In the genomic region with DNA sequence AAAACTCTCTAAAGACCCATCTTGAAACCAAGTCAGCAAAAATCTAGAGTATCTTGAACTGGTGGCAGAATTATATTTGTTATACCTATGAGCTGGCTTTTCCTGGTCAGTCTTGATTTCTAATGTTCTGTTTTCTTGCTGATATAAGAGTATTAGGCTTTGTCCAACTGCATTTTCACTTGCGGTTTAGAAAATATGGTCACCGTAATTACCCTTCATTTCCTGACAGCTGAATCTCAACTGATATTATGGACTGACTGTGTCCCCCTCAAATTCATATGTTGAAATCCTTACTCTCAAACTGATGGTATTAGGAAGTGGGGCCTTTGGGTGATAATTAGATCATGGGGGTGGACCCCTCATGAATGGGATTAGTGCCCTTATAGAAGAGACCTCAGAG, we compare ENCODE assay signal across 8 cellular contexts.
A peak's percentile ranks its signal among the peaks of the same experiment; 100 is the strongest.
DNase-seq lines count a peak whose midpoint lies in the region; ATAC-seq and TF ChIP-seq lines count a peak whose summit lies in the region.

No MANE protein-coding gene starts in this region.

- H3K27me3 ChIP-seq in SJCRH30 (no peaks in the 10 kb centered on the region), hepatocyte (no peaks in the 10 kb centered on the region), suprapubic skin (no peaks in the 10 kb centered on the region)

- TF ChIP-seq CTCF in hepatocyte (IDR thresholded peaks at IDR 0.05; ENCODE audit: poor library complexity): no peak
- no peak for TF ChIP-seq CTCF in suprapubic skin (IDR thresholded peaks at IDR 0.05)

- no peaks in the 10 kb centered on the region for H3K36me3 ChIP-seq in SJCRH30
- no peaks in the 10 kb centered on the region for H3K36me3 ChIP-seq in hepatocyte (replicated peaks; ENCODE audit: insufficient read depth, low read depth)
- H3K36me3 ChIP-seq in suprapubic skin: no peaks in the 10 kb centered on the region

- peaks cover 9% of the 10 kb centered on the region for H3K4me1 Mint-ChIP-seq in activated naive CD8-positive, alpha-beta T cell (ENCODE audit: low read depth)
- H3K4me1 Mint-ChIP-seq in activated naive CD8-positive, alpha-beta T cell treated with anti-CD3 and anti-CD28 coated beads for 36 hours: peaks cover 5% of the 10 kb centered on the region

- TF ChIP-seq POLR2A in suprapubic skin (IDR thresholded peaks at IDR 0.05): no peak

- H3K4me1 ChIP-seq in SJCRH30 (peaks cover 10% of the 10 kb centered on the region; the same call in 1 of the 2 replicates), hepatocyte (ENCODE audit: insufficient read depth) (peaks cover 4% of the 10 kb centered on the region), suprapubic skin (peaks cover 6% of the 10 kb centered on the region)

- no peaks in the 10 kb centered on the region for H3K9me2 ChIP-seq in hepatocyte (replicated peaks; ENCODE audit: insufficient read depth)

- no peaks in the 10 kb centered on the region for H3K79me2 ChIP-seq in hepatocyte

- WGBS in hepatocyte (ENCODE audit: low lambda C conversion rate, missing lambda C conversion rate): 98% methylated on average over 2 of the region's 2 CpGs
- 95% methylated on average over 2 of the region's 2 CpGs for WGBS in suprapubic skin

- no peak for ATAC-seq in GM18519 (IDR thresholded peaks at IDR 0.05; ENCODE audit: low FRiP score, unreplicated experiment)

- H3K9me3 ChIP-seq in SJCRH30 (replicated peaks) (peaks cover 20% of the 10 kb centered on the region), hepatocyte (ENCODE audit: low read depth) (no peaks in the 10 kb centered on the region), suprapubic skin (no peaks in the 10 kb centered on the region)

- H3K27me3 Mint-ChIP-seq in activated naive CD8-positive, alpha-beta T cell: no peaks in the 10 kb centered on the region
- no peaks in the 10 kb centered on the region for H3K27me3 Mint-ChIP-seq in activated naive CD8-positive, alpha-beta T cell treated with anti-CD3 and anti-CD28 coated beads for 36 hours

- DNase-seq in activated naive CD8-positive, alpha-beta T cell treated with anti-CD3 and anti-CD28 coated beads for 36 hours: no peak
- DNase-seq in SJCRH30: no peak
- DNase-seq in hepatocyte (ENCODE audit: low spot score): no peak
- DNase-seq in suprapubic skin (ENCODE audit: low spot score in 2 of 2): no peak
- no peak for DNase-seq in NCI-H1694 (lab: John Stamatoyannopoulos, UW)
- no peak for DNase-seq in NCI-H1092 (lab: John Stamatoyannopoulos, UW)

- TF ChIP-seq EP300 in suprapubic skin (IDR thresholded peaks at IDR 0.05): no peak

- H2AFZ ChIP-seq in hepatocyte: peak overlapping the region; percentile 29

- H3K4me2 ChIP-seq in hepatocyte: peak overlapping the region; percentile 62

- peaks cover 3% of the 10 kb centered on the region for H3K36me3 Mint-ChIP-seq in activated naive CD8-positive, alpha-beta T cell
- no peaks in the 10 kb centered on the region for H3K36me3 Mint-ChIP-seq in activated naive CD8-positive, alpha-beta T cell treated with anti-CD3 and anti-CD28 coated beads for 36 hours

- peak overlapping the region; percentile 35 for H3K27ac Mint-ChIP-seq in activated naive CD8-positive, alpha-beta T cell
- no peak overlapping the region for H3K27ac Mint-ChIP-seq in activated naive CD8-positive, alpha-beta T cell treated with anti-CD3 and anti-CD28 coated beads for 36 hours

- H3K9me3 Mint-ChIP-seq in activated naive CD8-positive, alpha-beta T cell (ENCODE audit: low read depth): peaks cover 3% of the 10 kb centered on the region
- peaks cover 3% of the 10 kb centered on the region for H3K9me3 Mint-ChIP-seq in activated naive CD8-positive, alpha-beta T cell treated with anti-CD3 and anti-CD28 coated beads for 36 hours

- H3K4me3 Mint-ChIP-seq in activated naive CD8-positive, alpha-beta T cell: no peak overlapping the region
- no peak overlapping the region for H3K4me3 Mint-ChIP-seq in activated naive CD8-positive, alpha-beta T cell treated with anti-CD3 and anti-CD28 coated beads for 36 hours

- peak overlapping the region; percentile 88 for H3K27ac ChIP-seq in SJCRH30
- peak overlapping the region; percentile 62 for H3K27ac ChIP-seq in hepatocyte
- peak overlapping the region; percentile 67 for H3K27ac ChIP-seq in suprapubic skin

- no peaks in the 10 kb centered on the region for H4K20me1 ChIP-seq in hepatocyte (ENCODE audit: insufficient read depth, poor library complexity, severe bottlenecking)

- no peak overlapping the region for H3K4me3 ChIP-seq in SJCRH30
- H3K4me3 ChIP-seq in hepatocyte: no peak overlapping the region
- no peak overlapping the region for H3K4me3 ChIP-seq in suprapubic skin
